Comparison of ENCODE assay signal across 9 cellular contexts in genomic region chr2:160061533-160062282, GRCh38. TPM values are rescaled to one million over a fixed set of nuclear protein-coding genes. Genes with fewer than 3 reads are reported as not detected.
DNase-seq lines count a peak whose midpoint lies in the region; ATAC-seq and TF ChIP-seq lines count a peak whose summit lies in the region.
"Had no signal": no experiment of that assay in that cellular context is flagged by ENCODE, and none has a peak within 500 bp of the region (broad histone marks: within the 10 kb centered on the region; RNA-seq: fewer than 3 reads in every experiment).

No MANE protein-coding gene starts in this region.

- no peak for DNase-seq in HFF-Myc (ENCODE audit: extremely low read depth, low read depth)
- DNase-seq in MCF 10A (ENCODE audit: unreplicated experiment) = no peak
- peak; percentile 25 to 31 for DNase-seq in left colon
- DNase-seq in stimulated activated naive B cell treated with anti-CD40 and anti-IgM and Interleukin-4, amounts not matched to agents 10 μg/mL and 1 μg/mL and 100 μg/mL, for 72 hours = no peak
- no peak for DNase-seq in NCI-H524 treated with DMSO at 0.1 percent for 48 hours (lab: John Stamatoyannopoulos, UW)
- no peak for DNase-seq in NCI-H774 (lab: John Stamatoyannopoulos, UW)
- DNase-seq in HAP-1 (ENCODE audit: low spot score in 2 of 2) = no peak

- H3K4me3 ChIP-seq in HFF-Myc (replicated peaks; ENCODE audit: low read depth, low read length) (peak overlapping the region; percentile 64), HAP-1 (no peak overlapping the region)

- in situ Hi-C loops in HAP-1 (cut with MboI; ENCODE audit: low sequenced_read_pairs) = no loop called here

- H3K36me3 Mint-ChIP-seq in MCF 10A (ENCODE audit: insufficient read depth, unreplicated experiment) = no peaks in the 10 kb centered on the region
- H3K36me3 Mint-ChIP-seq in stimulated activated naive B cell treated with anti-CD40 and anti-IgM and Interleukin-4, amounts not matched to agents 10 μg/mL and 1 μg/mL and 100 μg/mL, for 72 hours = no peaks in the 10 kb centered on the region

- H3K27me3 ChIP-seq in HAP-1 (ENCODE audit: low read depth) = no peaks in the 10 kb centered on the region

- peak overlapping the region; percentile 82 for H3K4me3 Mint-ChIP-seq in MCF 10A (ENCODE audit: unreplicated experiment)
- peak overlapping the region; percentile 74 to 83 for H3K4me3 Mint-ChIP-seq in stimulated activated naive B cell treated with anti-CD40 and anti-IgM and Interleukin-4, amounts not matched to agents 10 μg/mL and 1 μg/mL and 100 μg/mL, for 72 hours

- no TSS peak for BruUV-seq in MCF 10A (replicated peaks; lab: Mats Ljungman, UMichigan)

- no peaks in the 10 kb centered on the region for H3K36me3 ChIP-seq in HAP-1 (replicated peaks)

- no peak for TF ChIP-seq CTCF in HFF-Myc (IDR thresholded peaks at IDR 0.05; ENCODE audit: low read depth, low read length, missing control alignments)
- no peak for TF ChIP-seq CTCF in MCF 10A (IDR thresholded peaks at IDR 0.05; ENCODE audit: unreplicated experiment)

- peak; percentile 20 for ATAC-seq in left colon
- ATAC-seq in stimulated activated naive B cell treated with anti-CD40 and anti-IgM and Interleukin-4, amounts not matched to agents 10 μg/mL and 1 μg/mL and 100 μg/mL, for 72 hours (replicated peaks) = peak; percentile 25 to 30
- no peak for ATAC-seq in HG03565 (IDR thresholded peaks at IDR 0.05; ENCODE audit: unreplicated experiment)

- peaks cover 25% of the 10 kb centered on the region for H3K4me1 Mint-ChIP-seq in MCF 10A (ENCODE audit: insufficient read depth, unreplicated experiment)
- H3K4me1 Mint-ChIP-seq in stimulated activated naive B cell treated with anti-CD40 and anti-IgM and Interleukin-4, amounts not matched to agents 10 μg/mL and 1 μg/mL and 100 μg/mL, for 72 hours = peaks cover 5 to 13% of the 10 kb centered on the region in 2 donors

- no peaks in the 10 kb centered on the region for H3K27me3 Mint-ChIP-seq in MCF 10A (ENCODE audit: insufficient read depth, unreplicated experiment)
- H3K27me3 Mint-ChIP-seq in stimulated activated naive B cell treated with anti-CD40 and anti-IgM and Interleukin-4, amounts not matched to agents 10 μg/mL and 1 μg/mL and 100 μg/mL, for 72 hours = peaks cover 40 to 63% of the 10 kb centered on the region in 2 donors

- POLR2A ChIA-PET in MCF 10A (lab: Yijun Ruan, JAX) = interaction anchor here (0.6 to 1.6 kb wide), 7 partner anchors 9 to 325 kb away, joined by 3 to 7 read pairs (median 3); no protein-coding TSS in a partner anchor

- intact Hi-C loops in MCF 10A (cut with micrococcal nuclease) = no loop called here
- intact Hi-C loops in left colon (cut with DNase I, micrococcal nuclease) = no loop called here

- no peaks in the 10 kb centered on the region for H3K4me1 ChIP-seq in HAP-1

- no peaks in the 10 kb centered on the region for H3K9me3 ChIP-seq in HAP-1

- H3K27ac Mint-ChIP-seq in MCF 10A (ENCODE audit: low read depth, unreplicated experiment) = peak overlapping the region; percentile 78
- no peak overlapping the region for H3K27ac Mint-ChIP-seq in stimulated activated naive B cell treated with anti-CD40 and anti-IgM and Interleukin-4, amounts not matched to agents 10 μg/mL and 1 μg/mL and 100 μg/mL, for 72 hours

- CTCF ChIA-PET in MCF 10A (lab: Yijun Ruan, JAX) = no interaction called here

- H3K9me3 Mint-ChIP-seq in MCF 10A (ENCODE audit: unreplicated experiment) = no peaks in the 10 kb centered on the region
- no peaks in the 10 kb centered on the region for H3K9me3 Mint-ChIP-seq in stimulated activated naive B cell treated with anti-CD40 and anti-IgM and Interleukin-4, amounts not matched to agents 10 μg/mL and 1 μg/mL and 100 μg/mL, for 72 hours

RNA-seq across cellular contexts. Expression of gene PLA2R1, which starts 0.7 kb away (rescaled TPM):
- total RNA-seq in MCF 10A (2022) (7.5 and 8.4 TPM in 2 replicates), left colon (10 to 100 TPM in 1 of 2 donors, 1 to 10 TPM in 1; 6.8 to 11.4 TPM)
- total RNA-seq: T-helper 2 cell treated with Interferon-gamma antibody and Interleukin-4, amounts not matched to agents 100 ng/mL and 5 ng/mL, for 36 hours had no signal

Comparison
In these comparisons a context has a peak if more than half of its experiments do, and no peak if none do; other contexts are left out.
1. DNase-seq: peak in left colon (2 of 2); none in HFF-Myc (single experiment), MCF 10A (single experiment), stimulated activated naive B cell treated with anti-CD40 and anti-IgM and Interleukin-4, amounts not matched to agents 10 μg/mL and 1 μg/mL and 100 μg/mL, for 72 hours (single experiment), NCI-H524 treated with DMSO at 0.1 percent for 48 hours (single experiment), NCI-H774 (single experiment) and HAP-1 (0 of 2).